In the genomic region with DNA sequence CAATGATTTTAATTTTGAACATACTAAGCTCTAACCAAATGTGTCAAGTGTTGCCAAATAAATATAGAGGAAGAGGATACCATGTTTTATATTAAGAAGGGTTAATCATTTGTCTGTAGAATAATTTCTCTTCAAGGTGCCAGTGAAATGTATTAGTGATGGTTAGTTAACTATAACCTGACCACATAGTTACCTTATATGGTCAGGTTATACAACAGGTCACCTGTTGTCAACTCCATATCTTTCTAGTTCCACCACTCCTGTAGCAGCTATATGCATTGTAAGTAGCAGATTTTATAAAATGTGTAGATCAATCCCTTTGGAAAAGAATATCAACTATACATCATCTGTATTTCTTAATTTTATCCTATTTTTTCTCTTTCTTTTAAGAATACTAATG, we compare ENCODE assay signal across 34 cellular contexts. TPM values are rescaled to one million over a fixed set of nuclear protein-coding genes. Genes with fewer than 3 reads are reported as not detected.
"Had no signal": no experiment of that assay in that cellular context is flagged by ENCODE, and none has a peak within 500 bp of the region (broad histone marks: within the 10 kb centered on the region; RNA-seq: fewer than 3 reads in every experiment).

No MANE protein-coding gene starts in this region.

- H3K9me3 ChIP-seq: ovary, psoas muscle, right lobe of liver, spleen, suprapubic skin, testis, tibial artery, transverse colon, upper lobe of right lung, uterus had no signal

- H3K79me2 ChIP-seq: parathyroid adenoma had no signal

- H3K4me2 ChIP-seq: smooth muscle cell had no signal

- DNase-seq: naive thymus-derived CD8-positive, alpha-beta T cell; nephron progenitor cell; occipital lobe; ovary; posterior cingulate gyrus; psoas muscle; right cardiac atrium; right lobe of liver; spleen; stimulated activated CD4-positive, alpha-beta T cell treated with anti-CD3 and anti-CD28 coated beads, Interleukin-12 subunit alpha, Interleukin-12 subunit beta, amount 100 ng/mL, for 4 hours; stimulated activated CD4-positive, alpha-beta T cell treated with anti-CD3 and anti-CD28 coated beads, Interleukin-1b, Interleukin-23, amount 100 ng/mL, for 48 hours; stimulated activated CD4-positive, alpha-beta T cell treated with anti-CD3 and anti-CD28 coated beads, Interleukin-4, amount 100 ng/mL, for 1 hour; stimulated activated CD4-positive, alpha-beta T cell treated with anti-CD3 and anti-CD28 coated beads, Interleukin-4, amount 100 ng/mL, for 4 hours; stimulated activated CD8-positive, alpha-beta memory T cell treated with anti-CD3 and anti-CD28 coated beads, Interleukin-4, amount 100 ng/mL, for 48 hours; stimulated activated naive CD4-positive, alpha-beta T cell; stimulated activated naive CD8-positive, alpha-beta T cell treated with anti-CD3 and anti-CD28 coated beads, Interleukin-15, amount 100 ng/mL, for 72 hours; stimulated activated naive CD8-positive, alpha-beta T cell treated with anti-CD3 and anti-CD28 coated beads, Interleukin-15, Interleukin-2, amounts not matched to agents 100 U/mL and 50 U/mL, for 24 hours; substantia nigra; testis; tibial artery; transverse colon; upper lobe of right lung; uterus had no signal

- H3K4me3 Mint-ChIP-seq: naive thymus-derived CD8-positive, alpha-beta T cell; natural killer cell treated with Interleukin-12 subunit alpha and Interleukin-12 subunit beta and Interleukin-15 and Interleukin-18, amount 100 ng/mL, for 72 hours; nephron progenitor cell; neural crest cell; stimulated activated memory B cell treated with anti-CD40 and anti-IgM and Interleukin-4, amounts not matched to agents 10 μg/mL and 1 μg/mL and 100 μg/mL, for 72 hours; stimulated activated naive CD8-positive, alpha-beta T cell treated with anti-CD3 and anti-CD28 coated beads, Interleukin-15, amount 100 ng/mL, for 72 hours; type B pancreatic cell had no signal

- H3K9ac ChIP-seq: parathyroid adenoma had no signal

- H3K27ac Mint-ChIP-seq: naive thymus-derived CD8-positive, alpha-beta T cell; natural killer cell treated with Interleukin-12 subunit alpha and Interleukin-12 subunit beta and Interleukin-15 and Interleukin-18, amount 100 ng/mL, for 72 hours; nephron progenitor cell; progenitor cell of endocrine pancreas; stimulated activated memory B cell treated with anti-CD40 and anti-IgM and Interleukin-4, amounts not matched to agents 10 μg/mL and 1 μg/mL and 100 μg/mL, for 72 hours; stimulated activated naive CD8-positive, alpha-beta T cell treated with anti-CD3 and anti-CD28 coated beads, Interleukin-15, amount 100 ng/mL, for 72 hours; type B pancreatic cell had no signal

- H3K27ac ChIP-seq: ovary, parathyroid adenoma, psoas muscle, right lobe of liver, skin epidermis, spleen, suprapubic skin, testis, tibial artery, transverse colon, upper lobe of right lung, uterus had no signal

- H3K36me3 ChIP-seq: ovary, right lobe of liver, spleen, suprapubic skin, tibial artery, transverse colon, upper lobe of right lung, uterus had no signal

- H3K36me3 Mint-ChIP-seq: naive thymus-derived CD8-positive, alpha-beta T cell; natural killer cell treated with Interleukin-12 subunit alpha and Interleukin-12 subunit beta and Interleukin-15 and Interleukin-18, amount 100 ng/mL, for 72 hours; stimulated activated memory B cell treated with anti-CD40 and anti-IgM and Interleukin-4, amounts not matched to agents 10 μg/mL and 1 μg/mL and 100 μg/mL, for 72 hours; type B pancreatic cell had no signal

- H2AFZ ChIP-seq: parathyroid adenoma had no signal

- ATAC-seq: naive thymus-derived CD8-positive, alpha-beta T cell; natural killer cell treated with Interleukin-12 subunit alpha and Interleukin-12 subunit beta and Interleukin-15 and Interleukin-18, amount 100 ng/mL, for 72 hours; psoas muscle; right cardiac atrium; right lobe of liver; stimulated activated memory B cell treated with anti-CD40 and anti-IgM and Interleukin-4, amounts not matched to agents 10 μg/mL and 1 μg/mL and 100 μg/mL, for 72 hours; stimulated activated naive CD8-positive, alpha-beta T cell treated with anti-CD3 and anti-CD28 coated beads, Interleukin-15, amount 100 ng/mL, for 72 hours; stimulated activated naive CD8-positive, alpha-beta T cell treated with anti-CD3 and anti-CD28 coated beads, Interleukin-15, Interleukin-2, amounts not matched to agents 100 U/mL and 50 U/mL, for 24 hours; upper lobe of right lung had no signal

- H3K9me3 Mint-ChIP-seq: nephron progenitor cell; stimulated activated memory B cell treated with anti-CD40 and anti-IgM and Interleukin-4, amounts not matched to agents 10 μg/mL and 1 μg/mL and 100 μg/mL, for 72 hours; stimulated activated naive CD8-positive, alpha-beta T cell treated with anti-CD3 and anti-CD28 coated beads, Interleukin-15, amount 100 ng/mL, for 72 hours; type B pancreatic cell had no signal

- H3K4me1 Mint-ChIP-seq: naive thymus-derived CD8-positive, alpha-beta T cell; stimulated activated memory B cell treated with anti-CD40 and anti-IgM and Interleukin-4, amounts not matched to agents 10 μg/mL and 1 μg/mL and 100 μg/mL, for 72 hours; stimulated activated naive CD8-positive, alpha-beta T cell treated with anti-CD3 and anti-CD28 coated beads, Interleukin-15, amount 100 ng/mL, for 72 hours had no signal

- H3K27me3 ChIP-seq: ovary, right lobe of liver, spleen, suprapubic skin, testis, tibial artery, transverse colon, upper lobe of right lung, uterus had no signal

- H3K4me3 ChIP-seq: ovary, psoas muscle, right lobe of liver, skin epidermis, smooth muscle cell, spleen, suprapubic skin, testis, tibial artery, transverse colon, upper lobe of right lung, uterus had no signal

- H3K27me3 Mint-ChIP-seq: naive thymus-derived CD8-positive, alpha-beta T cell; natural killer cell treated with Interleukin-12 subunit alpha and Interleukin-12 subunit beta and Interleukin-15 and Interleukin-18, amount 100 ng/mL, for 72 hours; progenitor cell of endocrine pancreas; stimulated activated memory B cell treated with anti-CD40 and anti-IgM and Interleukin-4, amounts not matched to agents 10 μg/mL and 1 μg/mL and 100 μg/mL, for 72 hours; stimulated activated naive CD8-positive, alpha-beta T cell treated with anti-CD3 and anti-CD28 coated beads, Interleukin-15, amount 100 ng/mL, for 72 hours; type B pancreatic cell had no signal

- H3K4me1 ChIP-seq: parathyroid adenoma, psoas muscle, right lobe of liver, spleen, suprapubic skin, testis, tibial artery, transverse colon, upper lobe of right lung, uterus had no signal

RNA-seq across cellular contexts. Expression of a gene that starts 35.1 kb away (rescaled TPM):
- total RNA-seq: naive thymus-derived CD8-positive, alpha-beta T cell; natural killer cell treated with Interleukin-12 subunit alpha and Interleukin-12 subunit beta and Interleukin-15 and Interleukin-18, amount 100 ng/mL, for 72 hours; osteoblast; renal cortical epithelial cell had no signal
- polyA plus RNA-seq: naive thymus-derived CD8-positive, alpha-beta T cell had no signal
